Comparison of ENCODE assay signal across 8 cellular contexts in genomic region chr19:42325308-42325895, GRCh38. TPM values are rescaled to one million over a fixed set of nuclear protein-coding genes. Genes with fewer than 3 reads are reported as not detected.
DNase-seq lines count a peak whose midpoint lies in the region; ATAC-seq and TF ChIP-seq lines count a peak whose summit lies in the region.

MEGF8 (plus strand) TSS chr19:42325635; CDS start chr19:42326244, 609 bp downstream.

- H3K9me3 ChIP-seq in HUES64 (ENCODE audit: insufficient read depth, low read depth, low read length) (no peaks in the 10 kb centered on the region), OCI-LY1 (ENCODE audit: low read length) (no peaks in the 10 kb centered on the region)

- DNase-seq in DMS 273 (lab: John Stamatoyannopoulos, UW; ENCODE audit: unreplicated experiment): peak; percentile 100
- DNase-seq in activated T-cell treated with anti-CD3 and anti-CD28 coated beads for 24 hours (ENCODE audit: low read depth): peak; percentile 96
- DNase-seq in epidermal melanocyte (ENCODE audit: insufficient read length, low spot score): peak; percentile 97
- DNase-seq in middle frontal gyrus (ENCODE audit: extremely low spot score, low spot score): peak; percentile 97
- peak; percentile 93 to 98 for DNase-seq in stimulated activated CD8-positive, alpha-beta memory T cell treated with anti-CD3 and anti-CD28 coated beads, Interleukin-2, amount 100 ng/mL, for 48 hours (ENCODE audit: low read depth in 2 of 2)

- ATAC-seq in GM21447 (IDR thresholded peaks at IDR 0.05; ENCODE audit: unreplicated experiment): peak; percentile 80

- H4K20me1 ChIP-seq in OCI-LY1 (ENCODE audit: insufficient read depth, low read length): no peaks in the 10 kb centered on the region

- peaks cover 36% of the 10 kb centered on the region for H3K27me3 ChIP-seq in HUES64 (ENCODE audit: insufficient read depth, low read length)
- no peaks in the 10 kb centered on the region for H3K27me3 ChIP-seq in OCI-LY1 (ENCODE audit: insufficient read depth, low read length)

- peak within 1 kb of the TSS; percentile 71 for H3K27ac ChIP-seq in HUES64 (ENCODE audit: low read depth, low read length)
- H3K27ac ChIP-seq in OCI-LY1 (ENCODE audit: low read depth, low read length, poor library complexity, severe bottlenecking): no peak within 1 kb of the TSS

- no peaks in the 10 kb centered on the region for H3K79me2 ChIP-seq in OCI-LY1 (ENCODE audit: insufficient read depth, low read length)

- WGBS in HUES64: under 1% methylated on average over 45 of the region's 45 CpGs

- H3F3A ChIP-seq in OCI-LY1 (ENCODE audit: insufficient read depth, low read length): no peaks in the 10 kb centered on the region

- TF ChIP-seq CTCF in OCI-LY1 (IDR thresholded peaks at IDR 0.05; ENCODE audit: low read length): no peak

- peak within 1 kb of the TSS; percentile 72 for H3K9ac ChIP-seq in HUES64 (ENCODE audit: low read depth, low read length)
- peak within 1 kb of the TSS; percentile 83 for H3K9ac ChIP-seq in OCI-LY1 (ENCODE audit: low read length)

- H3K4me2 ChIP-seq in OCI-LY1 (ENCODE audit: low read length): peak within 1 kb of the TSS; percentile 88

- H3K4me3 ChIP-seq in HUES64 (ENCODE audit: low read length) (peak within 1 kb of the TSS; percentile 91), OCI-LY1 (ENCODE audit: low read depth, low read length, poor library complexity, severe bottlenecking) (peak within 1 kb of the TSS; percentile 83)

- peak within 1 kb of the TSS; percentile 76 for H2AFZ ChIP-seq in OCI-LY1 (ENCODE audit: low read length)

- H3K36me3 ChIP-seq in HUES64 (ENCODE audit: insufficient read depth, low read length): no peaks in the 10 kb centered on the region
- H3K36me3 ChIP-seq in OCI-LY1 (ENCODE audit: insufficient read depth, low read length): no peaks in the 10 kb centered on the region

- no peaks in the 10 kb centered on the region for H3K9me2 ChIP-seq in OCI-LY1 (ENCODE audit: low read depth, low read length)

- H3K4me1 ChIP-seq in HUES64 (ENCODE audit: insufficient read depth, low read length): no peaks in the 10 kb centered on the region
- peaks cover 30% of the 10 kb centered on the region for H3K4me1 ChIP-seq in OCI-LY1 (ENCODE audit: insufficient read depth, low read length, severe bottlenecking)

RNA-seq across cellular contexts. Expression of gene MEGF8, which starts in this region (rescaled TPM):
- 15.5 TPM for polyA plus RNA-seq in HUES64 (2013, experiment 1 of 2)
- 21.3 TPM for polyA plus RNA-seq in HUES64 (2013, experiment 2 of 2)
